1 cellular context compared by ENCODE assay signal in genomic region chr3:47781685-47782537, GRCh38.
TF ChIP-seq lines count a peak whose summit lies in the region.

SMARCC1 (minus strand) TSS chr3:47781893; CDS start chr3:47781797, 96 bp downstream.

TF ChIP-seq in K562, 482 proteins besides CTCF, POLR2A, EP300 and RAD21 (continued from another document and continues in another):
- TF ChIP-seq NKRF (IDR thresholded peaks at IDR 0.05; ENCODE audit: borderline replicate concordance) (peak; percentile 79), NFIX (CRISPR knock-in tag; IDR thresholded peaks at IDR 0.05; ENCODE audit: low read depth) (no peak), SAP30 (IDR thresholded peaks at IDR 0.05; ENCODE audit: borderline replicate concordance, insufficient read depth, low read depth, low read length, poor library complexity, severe bottlenecking) (peak; percentile 52), TCF7L2 (IDR thresholded peaks at IDR 0.05; ENCODE audit: low read depth, low read length) (no peak; the same call in 1 of the 2 replicates), NRF1 (conservative IDR thresholded peaks at IDR 0.05 in 1 of 2, IDR thresholded peaks at IDR 0.05 in 1 of 2) (peak; percentile 98 to 99), SAFB (IDR thresholded peaks at IDR 0.05; ENCODE audit: borderline replicate concordance, low read depth, low read length) (peak; percentile 12; the same call in 1 of the 2 replicates), MCM5 (IDR thresholded peaks at IDR 0.05; ENCODE audit: low read depth) (no peak), SMC3 (conservative IDR thresholded peaks at IDR 0.05; ENCODE audit: insufficient read depth, low read depth, low read length) (no peak), ZKSCAN3 (CRISPR knock-in tag; IDR thresholded peaks at IDR 0.05) (no peak), TSHZ1 (CRISPR knock-in tag; IDR thresholded peaks at IDR 0.05) (no peak), SPI1 (IDR thresholded peaks at IDR 0.05; ENCODE audit: borderline replicate concordance, low read depth, low read length) (0 out of 2 replicates have a peak, but pooled peaks have one; percentile 27), MTA3 (IDR thresholded peaks at IDR 0.05; ENCODE audit: borderline replicate concordance) (no peak; the same call in 1 of the 2 replicates), YY1 (IDR thresholded peaks at IDR 0.05; ENCODE audit: borderline replicate concordance in 1 of 3, control insufficient read depth in 1 of 3, extremely low read depth in 1 of 3, insufficient read depth in 3 of 3, insufficient read length in 1 of 3, insufficient replicate concordance in 2 of 3, low read depth in 1 of 3, low read length in 2 of 3) (peak; percentile 55 to 87 (median 84)), EZH2 (IDR thresholded peaks at IDR 0.05; ENCODE audit: borderline replicate concordance, low read depth, low read length) (no peak), SIRT6 (IDR thresholded peaks at IDR 0.05; ENCODE audit: low read depth, low read length) (no peak), ZNF707 (CRISPR knock-in tag; conservative IDR thresholded peaks at IDR 0.05) (no peak), MEF2D (tag; conservative IDR thresholded peaks at IDR 0.05; ENCODE audit: low read depth) (peak; percentile 47; the same call in 1 of the 2 replicates), ZNF57 (CRISPR knock-in tag; IDR thresholded peaks at IDR 0.05) (no peak), HMGN3 (IDR thresholded peaks at IDR 0.05; ENCODE audit: borderline replicate concordance, extremely low read depth, insufficient read length, low read depth, low read length) (peak; percentile 28), WHSC1 (IDR thresholded peaks at IDR 0.05; ENCODE audit: low read length) (no peak), POU5F1 (IDR thresholded peaks at IDR 0.05; ENCODE audit: borderline replicate concordance, low read depth, low read length, partially characterized antibody) (no peak), SIN3B (IDR thresholded peaks at IDR 0.05; ENCODE audit: low read depth) (peak; percentile 39; the same call in 1 of the 2 replicates), ZNF121 (CRISPR knock-in tag; conservative IDR thresholded peaks at IDR 0.05) (no peak), KAT7 (CRISPR knock-in tag; IDR thresholded peaks at IDR 0.05; ENCODE audit: borderline replicate concordance) (no peak; the same call in 1 of the 2 replicates), ZNF232 (CRISPR knock-in tag; IDR thresholded peaks at IDR 0.05) (no peak), ZFP91 (CRISPR knock-in tag; IDR thresholded peaks at IDR 0.05) (no peak), MCM7 (IDR thresholded peaks at IDR 0.05) (no peak), NCOA4 (IDR thresholded peaks at IDR 0.05; ENCODE audit: partially characterized antibody) (no peak), SNRNP70 (optimal IDR thresholded peaks at IDR 0.05; ENCODE audit: low read depth, low read length) (no peak), SREBF1 (IDR thresholded peaks at IDR 0.05; ENCODE audit: borderline replicate concordance, low read depth, low read length) (no peak), KHSRP (IDR thresholded peaks at IDR 0.05) (no peak), ZNF407 (IDR thresholded peaks at IDR 0.05; ENCODE audit: low read depth) (no peak), ZNF740 (CRISPR knock-in tag; IDR thresholded peaks at IDR 0.05) (peak; percentile 64), ZNF740 (tag; IDR thresholded peaks at IDR 0.05) (no peak)
